ENCODE assay signal across 9 cellular contexts in the genomic region with DNA sequence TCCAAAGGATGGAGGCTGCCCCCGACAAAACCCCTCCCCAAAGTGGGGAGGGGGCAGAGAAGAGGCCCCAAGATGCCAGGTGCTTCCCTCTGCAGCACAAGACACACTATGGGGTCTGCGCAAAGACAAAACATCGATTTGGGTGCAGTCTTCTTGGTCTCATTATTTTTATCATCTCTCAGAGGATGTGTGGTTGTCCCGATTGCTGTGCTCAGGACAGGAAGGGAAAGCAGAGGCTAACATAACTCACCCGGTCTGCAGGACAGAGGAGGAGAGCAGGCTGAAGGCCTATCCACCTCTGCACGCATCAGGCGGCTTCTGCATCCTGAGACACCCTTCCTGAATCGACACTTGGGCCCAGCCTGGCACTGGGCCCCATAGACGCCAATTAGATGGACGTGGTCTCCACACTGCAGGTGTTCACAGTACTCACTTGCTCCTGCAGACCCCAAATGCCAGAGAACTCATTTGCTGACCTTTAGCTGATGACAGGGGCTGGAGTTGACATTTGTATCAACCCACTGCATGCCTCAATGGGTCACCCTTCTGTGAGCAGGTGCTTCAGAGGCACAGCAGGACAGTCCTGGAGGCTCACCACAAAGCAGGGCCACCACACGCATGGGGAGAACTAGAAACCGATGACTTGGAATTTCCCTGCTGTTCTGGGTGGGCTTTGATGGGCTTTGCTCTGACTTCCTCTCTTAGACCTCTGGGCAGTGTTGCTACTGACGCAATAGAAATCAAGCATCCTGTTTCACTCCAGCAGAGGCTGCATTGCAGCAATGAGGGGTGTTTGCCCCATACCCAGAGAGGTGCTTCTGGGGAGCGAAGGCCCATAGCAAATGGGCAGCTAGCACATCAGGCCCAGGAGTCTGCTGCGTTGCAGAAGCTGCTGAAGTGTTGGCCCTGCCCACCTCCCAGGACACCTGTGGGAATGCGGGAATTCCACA.
DNase-seq lines count a peak whose midpoint lies in the region; ATAC-seq, FAIRE-seq and TF ChIP-seq lines count a peak whose summit lies in the region.
"Had no signal": no experiment of that assay in that cellular context is flagged by ENCODE, and none has a peak within 500 bp of the region (broad histone marks: within the 10 kb centered on the region; RNA-seq: fewer than 3 reads in every experiment).

No MANE protein-coding gene starts in this region.

- H3K36me3 ChIP-seq in hepatocyte (replicated peaks; ENCODE audit: insufficient read depth, low read depth): no peaks in the 10 kb centered on the region

- no peak overlapping the region for H3K4me2 ChIP-seq in hepatocyte

- FAIRE-seq in GM19239 (lab: Jason Lieb, UNC): peak; percentile 99
- FAIRE-seq: G401.6 had no signal

- ATAC-seq in HG03095 (IDR thresholded peaks at IDR 0.05; ENCODE audit: unreplicated experiment): peak; percentile 59
- ATAC-seq in activated T-helper 17 cell treated with anti-CD3 and anti-CD28 coated beads, Interleukin-2, amount 50 U/mL, for 72 hours (replicated peaks): no peak

- H3K9me2 ChIP-seq in hepatocyte (replicated peaks; ENCODE audit: insufficient read depth): no peaks in the 10 kb centered on the region

- H3K9me3 Mint-ChIP-seq in activated T-helper 17 cell treated with anti-CD3 and anti-CD28 coated beads, Interleukin-2, amount 50 U/mL, for 72 hours: no peaks in the 10 kb centered on the region

- H3K27ac Mint-ChIP-seq in activated T-helper 17 cell treated with anti-CD3 and anti-CD28 coated beads, Interleukin-2, amount 50 U/mL, for 72 hours: peak overlapping the region; percentile 80

- peaks cover 5% of the 10 kb centered on the region for H3K27me3 Mint-ChIP-seq in activated T-helper 17 cell treated with anti-CD3 and anti-CD28 coated beads, Interleukin-2, amount 50 U/mL, for 72 hours

- H3K4me1 ChIP-seq in hepatocyte (ENCODE audit: insufficient read depth): no peaks in the 10 kb centered on the region

- no peak overlapping the region for H3K4me3 ChIP-seq in hepatocyte

- 89% methylated on average over 16 of the region's 16 CpGs for WGBS in hepatocyte (ENCODE audit: low lambda C conversion rate, missing lambda C conversion rate)

- no peaks in the 10 kb centered on the region for H4K20me1 ChIP-seq in hepatocyte (ENCODE audit: insufficient read depth, poor library complexity, severe bottlenecking)

- H3K4me1 Mint-ChIP-seq in activated T-helper 17 cell treated with anti-CD3 and anti-CD28 coated beads, Interleukin-2, amount 50 U/mL, for 72 hours: peaks cover 45% of the 10 kb centered on the region

- H3K79me2 ChIP-seq in hepatocyte: no peaks in the 10 kb centered on the region

- H3K9me3 ChIP-seq in hepatocyte (ENCODE audit: low read depth): no peaks in the 10 kb centered on the region

- TF ChIP-seq CTCF in hepatocyte (IDR thresholded peaks at IDR 0.05; ENCODE audit: poor library complexity): no peak

- H3K27ac ChIP-seq in hepatocyte: no peak overlapping the region

- H2AFZ ChIP-seq in hepatocyte: no peak overlapping the region

- H3K36me3 Mint-ChIP-seq in activated T-helper 17 cell treated with anti-CD3 and anti-CD28 coated beads, Interleukin-2, amount 50 U/mL, for 72 hours (ENCODE audit: low read depth): no peaks in the 10 kb centered on the region

- peak overlapping the region; percentile 55 for H3K4me3 Mint-ChIP-seq in activated T-helper 17 cell treated with anti-CD3 and anti-CD28 coated beads, Interleukin-2, amount 50 U/mL, for 72 hours

- DNase-seq in GF-D8 (lab: John Stamatoyannopoulos, UW): peak; percentile 12
- DNase-seq in GM19239 (ENCODE audit: insufficient read length, low spot score): peak; percentile 36
- DNase-seq in RKO (ENCODE audit: low spot score): no peak
- no peak for DNase-seq in DMS114 treated with DMSO at 0.1 percent for 48 hours (lab: John Stamatoyannopoulos, UW; ENCODE audit: unreplicated experiment)
- DNase-seq in hepatocyte (ENCODE audit: low spot score): no peak
- DNase-seq in activated T-cell treated with anti-CD3 and anti-CD28 coated beads, Interleukin-2, amount 50 U/mL, for 1 hour: no peak

- no peaks in the 10 kb centered on the region for H3K27me3 ChIP-seq in hepatocyte

Comparison
In these comparisons a context has a peak if more than half of its experiments do, and no peak if none do; other contexts are left out.
1. DNase-seq: peak in GF-D8 (single experiment) and GM19239 (single experiment); none in RKO (single experiment), DMS114 treated with DMSO at 0.1 percent for 48 hours (single experiment), hepatocyte (single experiment) and activated T-cell treated with anti-CD3 and anti-CD28 coated beads, Interleukin-2, amount 50 U/mL, for 1 hour (single experiment).